Comparison of ENCODE assay signal across 8 cellular contexts in genomic region chr22:37498289-37498909, GRCh38. TPM values are rescaled to one million over a fixed set of nuclear protein-coding genes. Genes with fewer than 3 reads are reported as not detected.
DNase-seq lines count a peak whose midpoint lies in the region; ATAC-seq and TF ChIP-seq lines count a peak whose summit lies in the region.

No MANE protein-coding gene starts in this region.

- ATAC-seq in T-cell (replicated peaks in 1 of 4) (peak; percentile 92 to 99 (median 92)), naive B cell (ENCODE audit: low read depth in 2 of 2) (peak; percentile 96 to 99), upper lobe of left lung (ENCODE audit: low FRiP score in 2 of 2) (no peak), GM18517 (IDR thresholded peaks at IDR 0.05; ENCODE audit: unreplicated experiment) (no peak)

- DNase-seq in AG04449 (ENCODE audit: low read depth, low spot score) (no peak), GM19238 (ENCODE audit: insufficient read length, low spot score) (peak; percentile 84), T-cell (peak; percentile 48 to 81 (median 66)), ascending aorta (ENCODE audit: low spot score in 2 of 2) (no peak), naive B cell (peak; percentile 67), upper lobe of left lung (peak; percentile 58 to 86), NCI-H1048 (lab: John Stamatoyannopoulos, UW) (no peak)

- H3K27me3 ChIP-seq in ascending aorta (no peaks in the 10 kb centered on the region), upper lobe of left lung (no peaks in the 10 kb centered on the region)

- POLR2A ChIA-PET in AG04449 (lab: Yijun Ruan, JAX), result interaction anchor here (2.7 kb wide), 1 partner anchor 14 kb away, joined by 7 read pairs; no protein-coding TSS in a partner anchor
- POLR2A ChIA-PET in T-cell (lab: Charles Lee), result no interaction called here

- H3K27ac ChIP-seq in ascending aorta (no peak overlapping the region), upper lobe of left lung (no peak overlapping the region)

- H3K36me3 ChIP-seq in ascending aorta, result no peaks in the 10 kb centered on the region
- H3K36me3 ChIP-seq in upper lobe of left lung, result peaks cover 0 to 7% (median 0%) of the 10 kb centered on the region in 4 donors

- TF ChIP-seq CTCF in AG04449 (IDR thresholded peaks at IDR 0.05; ENCODE audit: insufficient read depth, low read length, missing control alignments), result peak; percentile 30
- peak in 2 of 3 experiments; percentile 7 to 26 for TF ChIP-seq CTCF in ascending aorta (IDR thresholded peaks at IDR 0.05)
- peak; percentile 33 to 67 (median 59) for TF ChIP-seq CTCF in upper lobe of left lung (IDR thresholded peaks at IDR 0.05)

- H3K4me3 ChIP-seq in AG04449 (ENCODE audit: low read depth, low read length) (no peak overlapping the region), ascending aorta (no peak overlapping the region), upper lobe of left lung (no peak overlapping the region)

- H3K9me3 Mint-ChIP-seq in T-cell (no peaks in the 10 kb centered on the region), naive B cell (no peaks in the 10 kb centered on the region)

- TF ChIP-seq EP300 in upper lobe of left lung (IDR thresholded peaks at IDR 0.05), result no peak

- no peak for TF ChIP-seq POLR2A in upper lobe of left lung (IDR thresholded peaks at IDR 0.05)

- 52 to 67% methylated on average over 1 to 11 of the region's 15 CpGs for WGBS in upper lobe of left lung, 2 donors

- intact Hi-C loops in ascending aorta (cut with DNase I), result no loop called here

- H3K4me1 ChIP-seq in ascending aorta, result peaks cover 9 to 12% of the 10 kb centered on the region in 2 donors
- H3K4me1 ChIP-seq in upper lobe of left lung, result peaks cover 42 to 52% (median 46%) of the 10 kb centered on the region in 4 donors

- no peak overlapping the region for H3K27ac Mint-ChIP-seq in T-cell
- peak overlapping the region in 1 of 6 donors; percentile 57 for H3K27ac Mint-ChIP-seq in naive B cell

- H3K9me3 ChIP-seq in ascending aorta (no peaks in the 10 kb centered on the region), upper lobe of left lung (no peaks in the 10 kb centered on the region)

- peaks cover 0 to 7% of the 10 kb centered on the region in 2 donors for H3K27me3 Mint-ChIP-seq in T-cell
- H3K27me3 Mint-ChIP-seq in naive B cell, result peaks cover 3 to 72% (median 29%) of the 10 kb centered on the region in 3 donors

- H3K4me3 Mint-ChIP-seq in T-cell, result no peak overlapping the region
- no peak overlapping the region for H3K4me3 Mint-ChIP-seq in naive B cell

- peaks cover 24 to 35% (median 30%) of the 10 kb centered on the region in 3 donors for H3K4me1 Mint-ChIP-seq in T-cell
- peaks cover 7 to 16% (median 9%) of the 10 kb centered on the region in 3 donors for H3K4me1 Mint-ChIP-seq in naive B cell

- H3K36me3 Mint-ChIP-seq in T-cell, result no peaks in the 10 kb centered on the region
- no peaks in the 10 kb centered on the region for H3K36me3 Mint-ChIP-seq in naive B cell

- CTCF ChIA-PET in AG04449 (lab: Yijun Ruan, JAX), result interaction anchor here (1.0 to 2.0 kb wide), 3 partner anchors 8 to 63 kb away, joined by 4 to 7 read pairs (median 4); no protein-coding TSS in a partner anchor
- CTCF ChIA-PET in T-cell (lab: Charles Lee), result interaction anchor here (0.5 to 2.3 kb wide), 6 partner anchors 12 to 329 kb away, joined by 3 to 11 read pairs (median 4); partner anchors contain the start of gene MFNG (in 2 of the 2)

RNA-seq across cellular contexts. Expression of gene MFNG, which starts 12.2 kb away (rescaled TPM):
- 100 to 1,000 TPM; 153 to 296 (median 268) TPM for total RNA-seq in T-cell
- total RNA-seq in ascending aorta, result 101 TPM
- polyA plus RNA-seq in naive B cell (ENCODE audit: low read depth in 6 of 6), result 100 to 1,000 TPM; 145 to 298 (median 186) TPM
- 10 to 100 TPM; 14.0 to 74.0 (median 45.9) TPM for total RNA-seq in upper lobe of left lung

RNA-seq across cellular contexts. Expression of gene CARD10, which starts 20.8 kb away (rescaled TPM):
- total RNA-seq in T-cell, result under 1 TPM in 4 of 5 donors, not detected in 1; 0.44 to 0.79 (median 0.52) TPM
- 21.0 TPM for total RNA-seq in ascending aorta
- not detected for polyA plus RNA-seq in naive B cell (ENCODE audit: low read depth in 6 of 6)
- total RNA-seq in upper lobe of left lung, result 10 to 100 TPM in 4 of 6 donors, 1 to 10 TPM in 2; 6.2 to 19.8 (median 13.6) TPM

Comparison
In these comparisons a context has a peak if more than half of its experiments do, and no peak if none do; other contexts are left out.
1. DNase-seq: peak in GM19238 (single experiment), T-cell (34 of 34), naive B cell (single experiment) and upper lobe of left lung (2 of 2); none in AG04449 (single experiment), ascending aorta (0 of 2) and NCI-H1048 (single experiment).
2. ATAC-seq: peak in T-cell (4 of 4) and naive B cell (2 of 2); none in upper lobe of left lung (0 of 2) and GM18517 (single experiment).
3. RNA of gene CARD10, which starts 20.8 kb away (total RNA-seq): 21.0 TPM in ascending aorta (single experiment) and 6.2 to 19.8 TPM in upper lobe of left lung; 0.44 to 0.79 TPM in T-cell; every median in the first group is over 4 times any median in the second.
4. Peak in every context shown above with its lines, with median percentiles within 50 percentile points of each other: CTCF ChIP-seq.